ENCODE assay signal across 23 cellular contexts in genomic region chr20:51815383-51816076, GRCh38. TPM values are rescaled to one million over a fixed set of nuclear protein-coding genes. Genes with fewer than 3 reads are reported as not detected.
DNase-seq lines count a peak whose midpoint lies in the region; ATAC-seq, FAIRE-seq and TF ChIP-seq lines count a peak whose summit lies in the region.
"Had no signal": no experiment of that assay in that cellular context is flagged by ENCODE, and none has a peak within 500 bp of the region (broad histone marks: within the 10 kb centered on the region; RNA-seq: fewer than 3 reads in every experiment).

No MANE protein-coding gene starts in this region.

- H3K18ac ChIP-seq in trophoblast cell (ENCODE audit: low read length) = no peak overlapping the region

- 0 out of 2 replicates have a peak overlapping the region, but pooled peaks have one; percentile 16 for H3K9ac ChIP-seq in HepG2 (ENCODE audit: insufficient read depth, low read depth, low read length)
- no peak overlapping the region for H3K9ac ChIP-seq in trophoblast cell (ENCODE audit: low read length)
- H3K9ac ChIP-seq: GM23248 had no signal

- in situ Hi-C loops in HepG2 (cut with HindIII; ENCODE audit: extremely low pct_ligation_motif_present, low pct_unique_long_range_greater_than_20kb) = no loop called here

- no peak for FAIRE-seq in HepG2 (lab: Jason Lieb, UNC)
- FAIRE-seq: A549, GM19239 had no signal

- DNase-seq in HuH-7.5 (ENCODE audit: low spot score) (peak; percentile 46), RWPE2 (ENCODE audit: low spot score) (no peak), HepG2 (ENCODE audit: low spot score) (peak; percentile 53), trophoblast cell (peak; percentile 14 to 15), body of pancreas (no peak), NCI-H2029 (lab: John Stamatoyannopoulos, UW) (no peak)
- DNase-seq: BE2C, EL, GF-D8, GM23248, MG63, NCI-H1417, NCI-H187, NCI-H2107, NCI-H446 treated with DMSO at 0.1 percent for 48 hours, SJCRH30 had no signal

- no peak overlapping the region for H4K12ac ChIP-seq in trophoblast cell (ENCODE audit: low read depth, low read length)

- no peak overlapping the region for H2BK12ac ChIP-seq in trophoblast cell (ENCODE audit: low read length)

- H4K8ac ChIP-seq in trophoblast cell (ENCODE audit: low read depth, low read length) = no peak overlapping the region

- POLR2A ChIA-PET in HepG2 (lab: Yijun Ruan, JAX) = no interaction called here

- H3K9me3 ChIP-seq in RWPE2 (ENCODE audit: severe bottlenecking) (no peaks in the 10 kb centered on the region), HepG2 (ENCODE audit: low read length) (no peaks in the 10 kb centered on the region), trophoblast cell (ENCODE audit: insufficient read depth, low read depth, low read length) (no peaks in the 10 kb centered on the region), body of pancreas (no peaks in the 10 kb centered on the region)
- H3K9me3 ChIP-seq: A549, BE2C, HAP-1, MG63, SJCRH30 had no signal

- no peak overlapping the region for H2BK120ac ChIP-seq in trophoblast cell (ENCODE audit: insufficient read depth, low read length, poor library complexity)

- no peak overlapping the region for H2BK5ac ChIP-seq in trophoblast cell (ENCODE audit: low read depth, low read length, poor library complexity)

- H3K79me2 ChIP-seq in HepG2 (ENCODE audit: insufficient read depth, low read length) (no peaks in the 10 kb centered on the region), trophoblast cell (ENCODE audit: control insufficient read depth, insufficient read depth, low read length, poor library complexity) (no peaks in the 10 kb centered on the region)

- H3K27me3 ChIP-seq in RWPE2 (ENCODE audit: insufficient read depth, poor library complexity, severe bottlenecking) (no peaks in the 10 kb centered on the region), HepG2 (ENCODE audit: control insufficient read depth in 1 of 2, insufficient read depth in 2 of 2, low read length in 2 of 2) (peaks cover 0 to 9% of the 10 kb centered on the region in 2 experiments; a peak in 2 of 5 replicates), trophoblast cell (ENCODE audit: insufficient read depth, low read length) (no peaks in the 10 kb centered on the region), body of pancreas (no peaks in the 10 kb centered on the region)
- H3K27me3 ChIP-seq: BE2C, MG63 had no signal

- no peak overlapping the region for H3K4ac ChIP-seq in trophoblast cell (ENCODE audit: low read depth, low read length)

- no peak overlapping the region for H3K14ac ChIP-seq in trophoblast cell (ENCODE audit: low read length)

- peak; percentile 37; the same call in 1 of the 3 replicates for ATAC-seq in RWPE2 (ENCODE audit: low read depth)
- peak; percentile 88 for ATAC-seq in HepG2
- ATAC-seq in body of pancreas = no peak
- ATAC-seq in GM19328 (IDR thresholded peaks at IDR 0.05; ENCODE audit: unreplicated experiment) = no peak
- ATAC-seq in GM19452 (IDR thresholded peaks at IDR 0.05; ENCODE audit: unreplicated experiment) = no peak

- H3K4me2 ChIP-seq in HepG2 (ENCODE audit: low read depth, low read length) = peak overlapping the region; percentile 79
- H3K4me2 ChIP-seq in trophoblast cell (ENCODE audit: low read length) = no peak overlapping the region
- H3K4me2 ChIP-seq: A549 had no signal

- peaks cover 8% of the 10 kb centered on the region for H3K4me1 ChIP-seq in RWPE2 (ENCODE audit: insufficient read depth, poor library complexity, severe bottlenecking)
- peaks cover 47% of the 10 kb centered on the region for H3K4me1 ChIP-seq in HepG2 (ENCODE audit: insufficient read depth, low read length)
- no peaks in the 10 kb centered on the region for H3K4me1 ChIP-seq in trophoblast cell (ENCODE audit: control insufficient read depth in 1 of 2, insufficient read depth in 2 of 2, low read length in 2 of 2)
- H3K4me1 ChIP-seq in body of pancreas = no peaks in the 10 kb centered on the region
- H3K4me1 ChIP-seq: A549, BE2C, SJCRH30 had no signal

- CTCF ChIA-PET in HepG2 (lab: Yijun Ruan, JAX; ENCODE audit: low intra/inter-chr PET ratio, low total read pairs) = no interaction called here

- 19% methylated on average over 5 of the region's 5 CpGs for WGBS in HepG2 (ENCODE audit: low lambda C conversion rate)
- no CpG with 5 or more reads among the region's 5 CpGs for WGBS in trophoblast cell (ENCODE audit: extremely low coverage, insufficient coverage, insufficient read length)
- 55 to 56% methylated on average over 5 of the region's 5 CpGs for WGBS in body of pancreas, 2 donors

- no peaks in the 10 kb centered on the region for H3K79me1 ChIP-seq in trophoblast cell (ENCODE audit: low read length)

- H3K36me3 ChIP-seq in RWPE2 (ENCODE audit: low read depth) (no peaks in the 10 kb centered on the region), HepG2 (replicated peaks in 1 of 2; ENCODE audit: control insufficient read depth in 1 of 2, insufficient read depth in 2 of 2, low read length in 2 of 2) (no peaks in the 10 kb centered on the region), trophoblast cell (ENCODE audit: control insufficient read depth in 1 of 2, insufficient read depth in 2 of 2, low read length in 2 of 2) (no peaks in the 10 kb centered on the region), body of pancreas (replicated peaks in 1 of 2; ENCODE audit: insufficient read depth in 1 of 2, low read depth in 2 of 2) (no peaks in the 10 kb centered on the region)
- H3K36me3 ChIP-seq: BE2C, HAP-1, MG63, SJCRH30 had no signal

- intact Hi-C loops in HepG2 (cut with micrococcal nuclease; ENCODE audit: unreplicated experiment) = loop anchor here (10.0 kb wide), 1 partner anchor 79 kb away; no protein-coding TSS in a partner anchor
- intact Hi-C loops in body of pancreas (cut with DNase I) = no loop called here

- H2AK5ac ChIP-seq in trophoblast cell (ENCODE audit: low read length) = no peak overlapping the region

- H4K91ac ChIP-seq in trophoblast cell (ENCODE audit: low read depth, low read length) = no peak overlapping the region

- no peak overlapping the region for H3K27ac ChIP-seq in RWPE2 (ENCODE audit: poor library complexity, severe bottlenecking)
- no peak overlapping the region for H3K27ac ChIP-seq in HepG2 (ENCODE audit: extremely low read length, insufficient read depth, low read length)
- no peak overlapping the region for H3K27ac ChIP-seq in trophoblast cell (ENCODE audit: low read depth, low read length)
- H3K27ac ChIP-seq in body of pancreas = no peak overlapping the region
- H3K27ac ChIP-seq: A549, GM23248, RWPE1, SJCRH30 had no signal

- no peak for TF ChIP-seq RAD21 in HepG2 (CRISPR knock-in tag; IDR thresholded peaks at IDR 0.05)

- TF ChIP-seq POLR2A in HepG2 (IDR thresholded peaks at IDR 0.05; ENCODE audit: insufficient read depth in 1 of 2, low read depth in 2 of 2, low read length in 2 of 2) (no peak), body of pancreas (IDR thresholded peaks at IDR 0.05) (no peak)

- H3K23ac ChIP-seq in trophoblast cell (ENCODE audit: low read length) = no peak overlapping the region

- H3K4me3 ChIP-seq in RWPE2 (ENCODE audit: severe bottlenecking) (no peak overlapping the region), HepG2 (replicated peaks in 1 of 3; ENCODE audit: insufficient read depth in 1 of 3, low read depth in 2 of 3, low read length in 3 of 3) (no peak overlapping the region; a peak in 1 of 6 replicates), trophoblast cell (ENCODE audit: low read depth, low read length) (no peak overlapping the region), body of pancreas (no peak overlapping the region)
- H3K4me3 ChIP-seq: A549, GM23248, HAP-1, MG63, SJCRH30 had no signal

- peak overlapping the region; percentile 92 for H2AFZ ChIP-seq in HepG2 (ENCODE audit: low read length)
- H2AFZ ChIP-seq in trophoblast cell (ENCODE audit: insufficient read depth, low read length, poor library complexity) = no peak overlapping the region
- H2AFZ ChIP-seq: GM23248 had no signal

- no peak for TF ChIP-seq EP300 in HepG2 (IDR thresholded peaks at IDR 0.05; ENCODE audit: low read depth in 2 of 2, low read length in 2 of 2)
- no peak for TF ChIP-seq EP300 in HepG2 (CRISPR knock-in tag; IDR thresholded peaks at IDR 0.05; ENCODE audit: borderline replicate concordance)

- BruUV-seq in HepG2 (replicated peaks; lab: Mats Ljungman, UMichigan) = no TSS peak

- H4K20me1 ChIP-seq in HepG2 (ENCODE audit: insufficient read depth, low read length) = no peaks in the 10 kb centered on the region

- TF ChIP-seq CTCF in RWPE2 (IDR thresholded peaks at IDR 0.05; ENCODE audit: poor library complexity, severe bottlenecking) (no peak), HepG2 (CRISPR knock-in tag; IDR thresholded peaks at IDR 0.05) (0 out of 2 replicates have a peak, but pooled peaks have one; percentile 11), body of pancreas (IDR thresholded peaks at IDR 0.05) (no peak)

RNA-seq across cellular contexts. Expression of gene SALL4, which starts 13.2 kb away (rescaled TPM):
- total RNA-seq in HepG2 (2016; rRNA removed; fragmentation: Illumina TruSeq; extraction: Trizol) (0.17 and 0.33 TPM in 2 replicates), body of pancreas (1 to 10 TPM; 1.6 to 5.9 TPM)
- 0.09 and 0.10 TPM in 2 replicates for total RNA-seq in HepG2 (2016; cell fraction: cytosol; rRNA removed; fragmentation: Illumina TruSeq; extraction: Trizol; ENCODE audit: low read depth)
- 0.24 and 0.26 TPM in 2 replicates for total RNA-seq in HepG2 (2016; cell fraction: insoluble cytoplasmic fraction; rRNA removed; fragmentation: Illumina TruSeq; extraction: Trizol)
- total RNA-seq in HepG2 (2016; cell fraction: membrane; rRNA removed; fragmentation: Illumina TruSeq; extraction: Trizol) = 0.24 and 0.25 TPM in 2 replicates
- total RNA-seq in HepG2 (2016; cell fraction: nucleus; rRNA removed; fragmentation: Illumina TruSeq; extraction: Trizol) = 0.34 and 0.47 TPM in 2 replicates
- 1.5 and 1.8 TPM in 2 replicates for polyA plus RNA-seq in HepG2 (2011; rRNA removed)
- 0.56 and 0.67 TPM in 2 replicates for polyA plus RNA-seq in HepG2 (2011; cell fraction: cytosol; rRNA removed)
- 5.4 and 6.2 TPM in 2 replicates for polyA plus RNA-seq in HepG2 (2011; cell fraction: nucleus; rRNA removed)
- polyA plus RNA-seq in HepG2 (2012) = 2.7 and 4.4 TPM in 2 replicates
- polyA plus RNA-seq in HepG2 (2016; cell fraction: cytosol; fragmentation: Illumina TruSeq; extraction: Trizol; ENCODE audit: low read depth) = not detected in 2 replicates
- 0.13 and 0.20 TPM in 2 replicates for polyA plus RNA-seq in HepG2 (2016; cell fraction: insoluble cytoplasmic fraction; fragmentation: Illumina TruSeq; extraction: Trizol; ENCODE audit: low read depth)
- 0.05 and 0.10 TPM in 2 replicates for polyA plus RNA-seq in HepG2 (2016; cell fraction: membrane; fragmentation: Illumina TruSeq; extraction: Trizol; ENCODE audit: low read depth)
- 2.4 and 4.2 TPM in 2 replicates for polyA plus RNA-seq in HepG2 (2016; cell fraction: nucleus; fragmentation: Illumina TruSeq; extraction: Trizol; ENCODE audit: insufficient read depth, low read depth)
- polyA minus RNA-seq in HepG2 (2011; rRNA and poly(A)+ RNA removed; ENCODE audit: low replicate concordance) = 1.5 and 6.5 TPM in 2 replicates
- 1.4 and 1.5 TPM in 2 replicates for polyA minus RNA-seq in HepG2 (2011; cell fraction: cytosol; rRNA and poly(A)+ RNA removed)
- polyA minus RNA-seq in HepG2 (2011; cell fraction: nucleus; rRNA and poly(A)+ RNA removed) = 2.0 and 2.1 TPM in 2 replicates
- 25.4 and 25.7 TPM in 2 replicates for polyA plus RNA-seq in trophoblast cell (2013)
- total RNA-seq: GM23248, LHCN-M2, SJCRH30 had no signal
- polyA plus RNA-seq: GM23248 had no signal

RNA-seq across cellular contexts. Expression of gene ATP9A, which starts 47.3 kb away (rescaled TPM):
- 11.0 and 11.8 TPM in 2 replicates for total RNA-seq in HepG2 (2016; rRNA removed; fragmentation: Illumina TruSeq; extraction: Trizol)
- total RNA-seq in HepG2 (2016; cell fraction: cytosol; rRNA removed; fragmentation: Illumina TruSeq; extraction: Trizol; ENCODE audit: low read depth) = 2.4 and 3.0 TPM in 2 replicates
- total RNA-seq in HepG2 (2016; cell fraction: insoluble cytoplasmic fraction; rRNA removed; fragmentation: Illumina TruSeq; extraction: Trizol) = 10.1 and 11.8 TPM in 2 replicates
- 5.1 and 5.8 TPM in 2 replicates for total RNA-seq in HepG2 (2016; cell fraction: membrane; rRNA removed; fragmentation: Illumina TruSeq; extraction: Trizol)
- 13.2 and 14.5 TPM in 2 replicates for total RNA-seq in HepG2 (2016; cell fraction: nucleus; rRNA removed; fragmentation: Illumina TruSeq; extraction: Trizol)
- polyA plus RNA-seq in HepG2 (2011; rRNA removed) = 18.5 and 19.2 TPM in 2 replicates
- polyA plus RNA-seq in HepG2 (2011; cell fraction: cytosol; rRNA removed) = 13.2 and 14.1 TPM in 2 replicates
- 31.8 and 35.3 TPM in 2 replicates for polyA plus RNA-seq in HepG2 (2011; cell fraction: nucleus; rRNA removed)
- polyA plus RNA-seq in HepG2 (2012) = 23.4 and 25.1 TPM in 2 replicates
- polyA plus RNA-seq in HepG2 (2016; cell fraction: cytosol; fragmentation: Illumina TruSeq; extraction: Trizol; ENCODE audit: low read depth) = 0.52 and 0.55 TPM in 2 replicates
- 6.8 and 7.8 TPM in 2 replicates for polyA plus RNA-seq in HepG2 (2016; cell fraction: insoluble cytoplasmic fraction; fragmentation: Illumina TruSeq; extraction: Trizol; ENCODE audit: low read depth)
- 2.0 and 2.2 TPM in 2 replicates for polyA plus RNA-seq in HepG2 (2016; cell fraction: membrane; fragmentation: Illumina TruSeq; extraction: Trizol; ENCODE audit: low read depth)
- 14.8 and 15.7 TPM in 2 replicates for polyA plus RNA-seq in HepG2 (2016; cell fraction: nucleus; fragmentation: Illumina TruSeq; extraction: Trizol; ENCODE audit: insufficient read depth, low read depth)
- polyA minus RNA-seq in HepG2 (2011; rRNA and poly(A)+ RNA removed; ENCODE audit: low replicate concordance) = 30.7 and 75.7 TPM in 2 replicates
- polyA minus RNA-seq in HepG2 (2011; cell fraction: cytosol; rRNA and poly(A)+ RNA removed) = 25.1 and 28.6 TPM in 2 replicates
- 37.2 and 39.9 TPM in 2 replicates for polyA minus RNA-seq in HepG2 (2011; cell fraction: nucleus; rRNA and poly(A)+ RNA removed)
- 5.1 TPM in 2 replicates for polyA plus RNA-seq in trophoblast cell (2013)
- total RNA-seq in body of pancreas = 10 to 100 TPM; 16.8 to 24.6 TPM

Comparison
In these comparisons a context has a peak if more than half of its experiments do, and no peak if none do; other contexts are left out.
1. DNase-seq: peak in HuH-7.5 (single experiment), HepG2 (single experiment) and trophoblast cell (2 of 2); none in RWPE2 (single experiment), body of pancreas (0 of 4) and NCI-H2029 (single experiment).
2. ATAC-seq: peak in RWPE2 (single experiment) and HepG2 (single experiment); none in body of pancreas (single experiment), GM19328 (single experiment) and GM19452 (single experiment).